Comparison of ENCODE assay signal across 17 cellular contexts in genomic region chr2:163528640-163529217, GRCh38.
DNase-seq lines count a peak whose midpoint lies in the region; ATAC-seq, FAIRE-seq and TF ChIP-seq lines count a peak whose summit lies in the region.
"Had no signal": no experiment of that assay in that cellular context is flagged by ENCODE, and none has a peak within 500 bp of the region (broad histone marks: within the 10 kb centered on the region; RNA-seq: fewer than 3 reads in every experiment).

No MANE protein-coding gene starts in this region.

- peaks cover 6 to 46% (median 24%) of the 10 kb centered on the region in 6 donors for H3K9me3 Mint-ChIP-seq in immature natural killer cell

- peak; percentile 60 for FAIRE-seq in D721Med (lab: Jason Lieb, UNC)

- ATAC-seq in GM18909 (IDR thresholded peaks at IDR 0.05; ENCODE audit: poor library complexity, unreplicated experiment) (peak; percentile 81), HG03432 (IDR thresholded peaks at IDR 0.05; ENCODE audit: unreplicated experiment) (no peak), GM19397 (IDR thresholded peaks at IDR 0.05; ENCODE audit: unreplicated experiment) (no peak)
- ATAC-seq: HCT116 had no signal

- no peak overlapping the region for H3K27ac Mint-ChIP-seq in immature natural killer cell
- H3K27ac Mint-ChIP-seq: T-helper 1 cell treated with Interleukin-12 subunit alpha and Interleukin-12 subunit beta and Interleukin-4 antibody, amounts not matched to agents 30 μg/mL and 1 μg/mL, for 36 hours had no signal

- peaks cover 0 to 3% (median 0%) of the 10 kb centered on the region in 3 donors for H3K36me3 Mint-ChIP-seq in immature natural killer cell

- DNase-seq in D721Med (ENCODE audit: insufficient read length, low spot score) (no peak), HuH-7 (ENCODE audit: low spot score) (peak; percentile 44), kidney tubule cell (ENCODE audit: low spot score) (peak; percentile 48), immature natural killer cell (no peak)
- DNase-seq: DMS153, GM23248, KG1, NCI-H1436, NCI-H2029, NCI-H2171, OCI-M1, RPMI8226 had no signal

- peaks cover 0 to 2% (median 0%) of the 10 kb centered on the region in 3 donors for H3K27me3 Mint-ChIP-seq in immature natural killer cell (ENCODE audit: low read depth in 3 of 3)

- no peak for TF ChIP-seq CTCF in D721Med (IDR thresholded peaks at IDR 0.05; ENCODE audit: insufficient read depth, missing control alignments)

- no peak overlapping the region for H3K4me3 Mint-ChIP-seq in immature natural killer cell
- H3K4me3 Mint-ChIP-seq: T-helper 1 cell treated with Interleukin-12 subunit alpha and Interleukin-12 subunit beta and Interleukin-4 antibody, amounts not matched to agents 30 μg/mL and 1 μg/mL, for 36 hours had no signal

- H3K4me1 Mint-ChIP-seq in immature natural killer cell: no peaks in the 10 kb centered on the region

Comparison
In these comparisons a context has a peak if more than half of its experiments do, and no peak if none do; other contexts are left out.
1. DNase-seq: peak in HuH-7 (single experiment) and kidney tubule cell (single experiment); none in D721Med (single experiment) and immature natural killer cell (0 of 3).